In the genomic region with DNA sequence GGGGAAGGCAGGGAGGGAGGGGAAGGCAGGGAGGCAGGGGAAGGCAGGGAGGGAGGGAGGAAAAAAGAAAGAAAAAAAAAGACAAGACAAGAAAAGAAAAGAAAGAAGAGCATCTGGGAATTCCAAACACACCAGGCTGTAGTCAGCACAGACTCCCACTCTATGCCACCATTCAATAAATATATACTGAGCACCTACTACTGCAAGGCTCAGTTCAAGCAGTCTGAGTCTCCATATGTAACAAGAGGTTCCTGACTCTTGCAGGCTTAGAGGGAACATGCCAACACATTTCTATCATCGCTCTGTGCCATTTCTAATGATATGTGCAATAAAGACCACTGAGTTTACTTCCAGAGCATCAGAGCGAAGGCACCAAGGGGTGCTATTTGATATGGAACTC, we compare ENCODE assay signal across 1 cellular context.
TF ChIP-seq lines count a peak whose summit lies in the region.

No MANE protein-coding gene starts in this region.

TF ChIP-seq in K562, 482 proteins besides CTCF, POLR2A, EP300 and RAD21 (continued from another document):
- TF ChIP-seq SMAD1 (IDR thresholded peaks at IDR 0.05; ENCODE audit: low read depth, low read length, partially characterized antibody): no peak
